ENCODE assay signal across 10 cellular contexts in genomic region chr19:3471954-3472655, GRCh38. TPM values are rescaled to one million over a fixed set of nuclear protein-coding genes. Genes with fewer than 3 reads are reported as not detected.
DNase-seq lines count a peak whose midpoint lies in the region; ATAC-seq and TF ChIP-seq lines count a peak whose summit lies in the region.
"Had no signal": no experiment of that assay in that cellular context is flagged by ENCODE, and none has a peak within 500 bp of the region (broad histone marks: within the 10 kb centered on the region; RNA-seq: fewer than 3 reads in every experiment).

No MANE protein-coding gene starts in this region.

- intact Hi-C loops in spleen (cut with DNase I; ENCODE audit: low total_unique reads): loop anchor here (5.0 kb wide), 2 partner anchors 145 to 165 kb away; no protein-coding TSS in a partner anchor

- 35 to 64% (median 43%) methylated on average over 14 to 24 of the region's 24 CpGs for WGBS in spleen, 5 donors

- no peaks in the 10 kb centered on the region for H3K9me3 ChIP-seq in spleen

- no peak for ATAC-seq in GM21423 (IDR thresholded peaks at IDR 0.05; ENCODE audit: unreplicated experiment)
- ATAC-seq in GM19351 (IDR thresholded peaks at IDR 0.05; ENCODE audit: unreplicated experiment): no peak

- H3K4me3 ChIP-seq in spleen: no peak overlapping the region

- no peak overlapping the region for H3K4me3 Mint-ChIP-seq in glutamatergic neuron (ENCODE audit: unreplicated experiment)
- H3K4me3 Mint-ChIP-seq: activated B cell treated with CpG ODN at 0.5 μM for 24 hours; natural killer cell treated with Interleukin-12 subunit alpha and Interleukin-12 subunit beta and Interleukin-15 and Interleukin-18, amount 100 ng/mL, for 72 hours had no signal

- H3K4me1 Mint-ChIP-seq in glutamatergic neuron (ENCODE audit: low read depth, unreplicated experiment): no peaks in the 10 kb centered on the region
- H3K4me1 Mint-ChIP-seq: activated B cell treated with CpG ODN at 0.5 μM for 24 hours had no signal

- no peaks in the 10 kb centered on the region for H3K36me3 ChIP-seq in spleen

- no peak overlapping the region for H3K27ac ChIP-seq in spleen

- peaks cover 3% of the 10 kb centered on the region for H3K9me3 Mint-ChIP-seq in glutamatergic neuron (ENCODE audit: unreplicated experiment)
- H3K9me3 Mint-ChIP-seq: natural killer cell treated with Interleukin-12 subunit alpha and Interleukin-12 subunit beta and Interleukin-15 and Interleukin-18, amount 100 ng/mL, for 72 hours had no signal

- peaks cover 0 to 26% (median 0%) of the 10 kb centered on the region in 7 donors for H3K27me3 ChIP-seq in spleen (replicated peaks in 1 of 7)

- TF ChIP-seq CTCF in glutamatergic neuron (IDR thresholded peaks at IDR 0.05; ENCODE audit: partially characterized antibody, unreplicated experiment) (peak; percentile 77), spleen (IDR thresholded peaks at IDR 0.05 in 8 of 11, conservative IDR thresholded peaks at IDR 0.05 in 3 of 11) (peak in 10 of 11 experiments; percentile 42 to 79 (median 68))

- H3K4me1 ChIP-seq in spleen: peaks cover 0 to 42% (median 11%) of the 10 kb centered on the region in 6 donors

- TF ChIP-seq POLR2A in spleen (IDR thresholded peaks at IDR 0.05): no peak

- no peak overlapping the region for H3K27ac Mint-ChIP-seq in glutamatergic neuron (ENCODE audit: unreplicated experiment)
- H3K27ac Mint-ChIP-seq: activated B cell treated with CpG ODN at 0.5 μM for 24 hours; natural killer cell treated with Interleukin-12 subunit alpha and Interleukin-12 subunit beta and Interleukin-15 and Interleukin-18, amount 100 ng/mL, for 72 hours had no signal

- H3K27me3 Mint-ChIP-seq in glutamatergic neuron (ENCODE audit: unreplicated experiment): peaks cover 16% of the 10 kb centered on the region
- H3K27me3 Mint-ChIP-seq: activated B cell treated with CpG ODN at 0.5 μM for 24 hours; natural killer cell treated with Interleukin-12 subunit alpha and Interleukin-12 subunit beta and Interleukin-15 and Interleukin-18, amount 100 ng/mL, for 72 hours had no signal

- H3K36me3 Mint-ChIP-seq in glutamatergic neuron (ENCODE audit: unreplicated experiment): no peaks in the 10 kb centered on the region
- H3K36me3 Mint-ChIP-seq: natural killer cell treated with Interleukin-12 subunit alpha and Interleukin-12 subunit beta and Interleukin-15 and Interleukin-18, amount 100 ng/mL, for 72 hours had no signal

- DNase-seq in activated effector memory CD4-positive, alpha-beta T cell treated with anti-CD3 and anti-CD28 coated beads, Interleukin-2, amount 50 U/mL, for 16 hours: peak; percentile 81
- DNase-seq in activated effector memory CD4-positive, alpha-beta T cell treated with Interleukin-2 at 50 U/mL for 16 hours: no peak
- DNase-seq in activated CD8-positive, alpha-beta memory T cell treated with anti-CD3 and anti-CD28 coated beads, Interleukin-2, amount 50 U/mL, for 48 hours: peak; percentile 86
- DNase-seq in glutamatergic neuron (peak; percentile 54), spleen (no peak), MV-4-11 (lab: John Stamatoyannopoulos, UW) (no peak)
- DNase-seq: activated B cell treated with CpG ODN at 0.5 μM for 24 hours had no signal

RNA-seq across cellular contexts. Expression of gene SMIM24, which starts 8.2 kb away (rescaled TPM):
- total RNA-seq in glutamatergic neuron (ENCODE audit: unreplicated experiment): not detected
- 1 to 10 TPM in 4 of 7 donors, not detected in 3; 1.2 to 3.0 (median 2.0) TPM for total RNA-seq in spleen
- 1 to 10 TPM in 1 of 3 donors, under 1 TPM in 2; 0.63 to 1.7 (median 0.80) TPM for polyA plus RNA-seq in spleen
- total RNA-seq: activated B cell treated with CpG ODN at 0.5 μM for 24 hours had no signal

RNA-seq across cellular contexts. Expression of gene SMIM44, which starts 11.1 kb away (rescaled TPM):
- total RNA-seq in glutamatergic neuron (ENCODE audit: unreplicated experiment): not detected
- not detected for total RNA-seq in spleen
- not detected for polyA plus RNA-seq in spleen
- total RNA-seq: activated B cell treated with CpG ODN at 0.5 μM for 24 hours; natural killer cell treated with Interleukin-12 subunit alpha and Interleukin-12 subunit beta and Interleukin-15 and Interleukin-18, amount 100 ng/mL, for 72 hours had no signal

RNA-seq across cellular contexts. Expression of gene DOHH, which starts 28.4 kb away (rescaled TPM):
- 8.5 TPM for total RNA-seq in glutamatergic neuron (ENCODE audit: unreplicated experiment)
- total RNA-seq in spleen: 10 to 100 TPM in 4 of 7 donors, 1 to 10 TPM in 3; 6.9 to 13.7 (median 11.2) TPM
- polyA plus RNA-seq in spleen: 10 to 100 TPM in 2 of 3 donors, 1 to 10 TPM in 1; 6.6 to 16.8 (median 10.1) TPM

RNA-seq across cellular contexts. Expression of gene FZR1, which starts 34.0 kb away (rescaled TPM):
- total RNA-seq in glutamatergic neuron (ENCODE audit: unreplicated experiment) (51.3 TPM), spleen (10 to 100 TPM; 26.4 to 53.6 (median 47.3) TPM)
- polyA plus RNA-seq in spleen: 10 to 100 TPM in 2 of 3 donors, 1 to 10 TPM in 1; 9.8 to 26.1 (median 11.2) TPM

Comparison
In these comparisons a context has a peak if more than half of its experiments do, and no peak if none do; other contexts are left out.
1. DNase-seq: peak in activated effector memory CD4-positive, alpha-beta T cell treated with anti-CD3 and anti-CD28 coated beads, Interleukin-2, amount 50 U/mL, for 16 hours (single experiment), activated CD8-positive, alpha-beta memory T cell treated with anti-CD3 and anti-CD28 coated beads, Interleukin-2, amount 50 U/mL, for 48 hours (single experiment) and glutamatergic neuron (single experiment); none in activated effector memory CD4-positive, alpha-beta T cell treated with Interleukin-2 at 50 U/mL for 16 hours (single experiment), spleen (single experiment) and MV-4-11 (single experiment).